ENCODE assay signal across 1 cellular context in genomic region chr7:15057272-15057671, GRCh38.
TF ChIP-seq lines count a peak whose summit lies in the region.

No MANE protein-coding gene starts in this region.

TF ChIP-seq in H1, 55 proteins besides CTCF, POLR2A, EP300 and RAD21 (continued from another document):
- TF ChIP-seq CHD7 (IDR thresholded peaks at IDR 0.05; ENCODE audit: insufficient replicate concordance, low read length) (no peak), CHD1 (IDR thresholded peaks at IDR 0.05; ENCODE audit: low read depth, low read length) (no peak), ATF3 (IDR thresholded peaks at IDR 0.05; ENCODE audit: insufficient read depth, low read depth, low read length) (no peak), NANOG (IDR thresholded peaks at IDR 0.05; ENCODE audit: insufficient read depth, low read depth, low read length, poor library complexity, severe bottlenecking) (no peak), SP4 (IDR thresholded peaks at IDR 0.05; ENCODE audit: low read length) (no peak), CEBPB (IDR thresholded peaks at IDR 0.05; ENCODE audit: low read depth, low read length) (no peak), SIX5 (IDR thresholded peaks at IDR 0.05; ENCODE audit: low read depth, low read length) (no peak), KDM5A (IDR thresholded peaks at IDR 0.05; ENCODE audit: low read length) (no peak), HDAC6 (IDR thresholded peaks at IDR 0.05; ENCODE audit: low read depth, low read length) (no peak)
